In the genomic region with DNA sequence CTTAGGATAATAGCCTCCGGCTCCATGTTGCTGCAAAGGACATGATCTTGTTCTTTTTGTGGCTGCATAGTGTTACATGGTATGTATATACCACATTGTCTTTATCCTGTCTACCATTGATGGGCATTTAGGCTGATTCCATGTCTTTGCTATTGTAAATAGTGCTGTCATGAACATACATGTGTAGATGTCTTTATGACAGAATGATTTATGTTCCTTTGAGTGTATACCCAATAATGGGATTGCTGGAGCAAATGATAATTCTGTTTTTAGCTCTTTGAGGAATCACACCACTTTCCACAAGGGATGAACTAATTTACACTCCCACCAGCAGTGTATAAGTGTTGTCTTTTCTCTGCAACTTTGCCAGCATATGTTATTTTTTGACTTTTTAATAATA, we compare ENCODE assay signal across 1 cellular context.
TF ChIP-seq lines count a peak whose summit lies in the region.

No MANE protein-coding gene starts in this region.

TF ChIP-seq in HCT116, 20 proteins besides CTCF, POLR2A, EP300 and RAD21:
- TF ChIP-seq, protein P1, sequence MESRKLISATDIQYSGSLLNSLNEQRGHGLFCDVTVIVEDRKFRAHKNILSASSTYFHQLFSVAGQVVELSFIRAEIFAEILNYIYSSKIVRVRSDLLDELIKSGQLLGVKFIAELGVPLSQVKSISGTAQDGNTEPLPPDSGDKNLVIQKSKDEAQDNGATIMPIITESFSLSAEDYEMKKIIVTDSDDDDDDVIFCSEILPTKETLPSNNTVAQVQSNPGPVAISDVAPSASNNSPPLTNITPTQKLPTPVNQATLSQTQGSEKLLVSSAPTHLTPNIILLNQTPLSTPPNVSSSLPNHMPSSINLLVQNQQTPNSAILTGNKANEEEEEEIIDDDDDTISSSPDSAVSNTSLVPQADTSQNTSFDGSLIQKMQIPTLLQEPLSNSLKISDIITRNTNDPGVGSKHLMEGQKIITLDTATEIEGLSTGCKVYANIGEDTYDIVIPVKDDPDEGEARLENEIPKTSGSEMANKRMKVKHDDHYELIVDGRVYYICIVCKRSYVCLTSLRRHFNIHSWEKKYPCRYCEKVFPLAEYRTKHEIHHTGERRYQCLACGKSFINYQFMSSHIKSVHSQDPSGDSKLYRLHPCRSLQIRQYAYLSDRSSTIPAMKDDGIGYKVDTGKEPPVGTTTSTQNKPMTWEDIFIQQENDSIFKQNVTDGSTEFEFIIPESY (IDR thresholded peaks at IDR 0.05; ENCODE audit: extremely low read depth, insufficient replicate concordance, low read length) = no peak
- TF ChIP-seq SIN3A (IDR thresholded peaks at IDR 0.05; ENCODE audit: low read depth) (no peak), ELF1 (IDR thresholded peaks at IDR 0.05; ENCODE audit: borderline replicate concordance, low read depth) (no peak), FOSL1 (IDR thresholded peaks at IDR 0.05; ENCODE audit: low read depth) (no peak), ZNF274 (IDR thresholded peaks at IDR 0.05; ENCODE audit: low read depth, low read length) (no peak), YY1 (IDR thresholded peaks at IDR 0.05; ENCODE audit: extremely low read depth, insufficient replicate concordance, low read depth, low read length) (no peak), EZH2 (IDR thresholded peaks at IDR 0.05) (no peak), SRF (IDR thresholded peaks at IDR 0.05; ENCODE audit: low read depth) (no peak), POLR2AphosphoS5 (IDR thresholded peaks at IDR 0.05; ENCODE audit: low read depth, low read length) (no peak), JUND (IDR thresholded peaks at IDR 0.05) (no peak), CEBPB (IDR thresholded peaks at IDR 0.05; ENCODE audit: low read depth) (no peak), ZFX (IDR thresholded peaks at IDR 0.05) (no peak), EGR1 (IDR thresholded peaks at IDR 0.05; ENCODE audit: low read depth) (no peak), TCF7L2 (IDR thresholded peaks at IDR 0.05; ENCODE audit: borderline replicate concordance, extremely low read depth, insufficient read depth, insufficient read length) (no peak), EZH2phosphoT487 (IDR thresholded peaks at IDR 0.05; ENCODE audit: borderline replicate concordance) (no peak), SP1 (IDR thresholded peaks at IDR 0.05; ENCODE audit: low read depth) (no peak), CBX3 (IDR thresholded peaks at IDR 0.05; ENCODE audit: low read depth) (no peak)
- TF ChIP-seq, protein P2, sequence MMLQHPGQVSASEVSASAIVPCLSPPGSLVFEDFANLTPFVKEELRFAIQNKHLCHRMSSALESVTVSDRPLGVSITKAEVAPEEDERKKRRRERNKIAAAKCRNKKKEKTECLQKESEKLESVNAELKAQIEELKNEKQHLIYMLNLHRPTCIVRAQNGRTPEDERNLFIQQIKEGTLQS (IDR thresholded peaks at IDR 0.05) = no peak
- TF ChIP-seq, protein P3, sequence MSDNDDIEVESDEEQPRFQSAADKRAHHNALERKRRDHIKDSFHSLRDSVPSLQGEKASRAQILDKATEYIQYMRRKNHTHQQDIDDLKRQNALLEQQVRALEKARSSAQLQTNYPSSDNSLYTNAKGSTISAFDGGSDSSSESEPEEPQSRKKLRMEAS (IDR thresholded peaks at IDR 0.05) = no peak
- TF ChIP-seq, protein P4, sequence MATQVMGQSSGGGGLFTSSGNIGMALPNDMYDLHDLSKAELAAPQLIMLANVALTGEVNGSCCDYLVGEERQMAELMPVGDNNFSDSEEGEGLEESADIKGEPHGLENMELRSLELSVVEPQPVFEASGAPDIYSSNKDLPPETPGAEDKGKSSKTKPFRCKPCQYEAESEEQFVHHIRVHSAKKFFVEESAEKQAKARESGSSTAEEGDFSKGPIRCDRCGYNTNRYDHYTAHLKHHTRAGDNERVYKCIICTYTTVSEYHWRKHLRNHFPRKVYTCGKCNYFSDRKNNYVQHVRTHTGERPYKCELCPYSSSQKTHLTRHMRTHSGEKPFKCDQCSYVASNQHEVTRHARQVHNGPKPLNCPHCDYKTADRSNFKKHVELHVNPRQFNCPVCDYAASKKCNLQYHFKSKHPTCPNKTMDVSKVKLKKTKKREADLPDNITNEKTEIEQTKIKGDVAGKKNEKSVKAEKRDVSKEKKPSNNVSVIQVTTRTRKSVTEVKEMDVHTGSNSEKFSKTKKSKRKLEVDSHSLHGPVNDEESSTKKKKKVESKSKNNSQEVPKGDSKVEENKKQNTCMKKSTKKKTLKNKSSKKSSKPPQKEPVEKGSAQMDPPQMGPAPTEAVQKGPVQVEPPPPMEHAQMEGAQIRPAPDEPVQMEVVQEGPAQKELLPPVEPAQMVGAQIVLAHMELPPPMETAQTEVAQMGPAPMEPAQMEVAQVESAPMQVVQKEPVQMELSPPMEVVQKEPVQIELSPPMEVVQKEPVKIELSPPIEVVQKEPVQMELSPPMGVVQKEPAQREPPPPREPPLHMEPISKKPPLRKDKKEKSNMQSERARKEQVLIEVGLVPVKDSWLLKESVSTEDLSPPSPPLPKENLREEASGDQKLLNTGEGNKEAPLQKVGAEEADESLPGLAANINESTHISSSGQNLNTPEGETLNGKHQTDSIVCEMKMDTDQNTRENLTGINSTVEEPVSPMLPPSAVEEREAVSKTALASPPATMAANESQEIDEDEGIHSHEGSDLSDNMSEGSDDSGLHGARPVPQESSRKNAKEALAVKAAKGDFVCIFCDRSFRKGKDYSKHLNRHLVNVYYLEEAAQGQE (IDR thresholded peaks at IDR 0.05; ENCODE audit: low read depth) = no peak
